In the genomic region with DNA sequence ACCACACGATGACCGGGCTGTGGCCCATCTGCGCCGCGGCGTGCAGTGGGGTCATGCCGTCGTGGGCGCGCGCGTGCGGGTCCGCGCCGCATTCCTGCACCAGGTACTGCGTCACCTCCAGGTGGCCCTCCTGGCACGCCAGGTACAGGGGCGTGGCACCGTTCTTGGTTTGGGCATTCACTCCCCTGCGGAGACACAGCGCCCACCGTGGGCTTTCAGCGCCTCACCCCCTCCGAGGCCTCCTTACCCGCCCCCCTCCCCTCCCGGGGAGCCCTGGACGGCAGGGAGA, we compare ENCODE assay signal across 1 cellular context.
TF ChIP-seq lines count a peak whose summit lies in the region.

No MANE protein-coding gene starts in this region.

TF ChIP-seq in K562, 482 proteins besides CTCF, POLR2A, EP300 and RAD21:
- TF ChIP-seq CTBP1 (IDR thresholded peaks at IDR 0.05; ENCODE audit: borderline replicate concordance) = peak; percentile 30; the same call in 1 of the 2 replicates
- TF ChIP-seq, protein P1, sequence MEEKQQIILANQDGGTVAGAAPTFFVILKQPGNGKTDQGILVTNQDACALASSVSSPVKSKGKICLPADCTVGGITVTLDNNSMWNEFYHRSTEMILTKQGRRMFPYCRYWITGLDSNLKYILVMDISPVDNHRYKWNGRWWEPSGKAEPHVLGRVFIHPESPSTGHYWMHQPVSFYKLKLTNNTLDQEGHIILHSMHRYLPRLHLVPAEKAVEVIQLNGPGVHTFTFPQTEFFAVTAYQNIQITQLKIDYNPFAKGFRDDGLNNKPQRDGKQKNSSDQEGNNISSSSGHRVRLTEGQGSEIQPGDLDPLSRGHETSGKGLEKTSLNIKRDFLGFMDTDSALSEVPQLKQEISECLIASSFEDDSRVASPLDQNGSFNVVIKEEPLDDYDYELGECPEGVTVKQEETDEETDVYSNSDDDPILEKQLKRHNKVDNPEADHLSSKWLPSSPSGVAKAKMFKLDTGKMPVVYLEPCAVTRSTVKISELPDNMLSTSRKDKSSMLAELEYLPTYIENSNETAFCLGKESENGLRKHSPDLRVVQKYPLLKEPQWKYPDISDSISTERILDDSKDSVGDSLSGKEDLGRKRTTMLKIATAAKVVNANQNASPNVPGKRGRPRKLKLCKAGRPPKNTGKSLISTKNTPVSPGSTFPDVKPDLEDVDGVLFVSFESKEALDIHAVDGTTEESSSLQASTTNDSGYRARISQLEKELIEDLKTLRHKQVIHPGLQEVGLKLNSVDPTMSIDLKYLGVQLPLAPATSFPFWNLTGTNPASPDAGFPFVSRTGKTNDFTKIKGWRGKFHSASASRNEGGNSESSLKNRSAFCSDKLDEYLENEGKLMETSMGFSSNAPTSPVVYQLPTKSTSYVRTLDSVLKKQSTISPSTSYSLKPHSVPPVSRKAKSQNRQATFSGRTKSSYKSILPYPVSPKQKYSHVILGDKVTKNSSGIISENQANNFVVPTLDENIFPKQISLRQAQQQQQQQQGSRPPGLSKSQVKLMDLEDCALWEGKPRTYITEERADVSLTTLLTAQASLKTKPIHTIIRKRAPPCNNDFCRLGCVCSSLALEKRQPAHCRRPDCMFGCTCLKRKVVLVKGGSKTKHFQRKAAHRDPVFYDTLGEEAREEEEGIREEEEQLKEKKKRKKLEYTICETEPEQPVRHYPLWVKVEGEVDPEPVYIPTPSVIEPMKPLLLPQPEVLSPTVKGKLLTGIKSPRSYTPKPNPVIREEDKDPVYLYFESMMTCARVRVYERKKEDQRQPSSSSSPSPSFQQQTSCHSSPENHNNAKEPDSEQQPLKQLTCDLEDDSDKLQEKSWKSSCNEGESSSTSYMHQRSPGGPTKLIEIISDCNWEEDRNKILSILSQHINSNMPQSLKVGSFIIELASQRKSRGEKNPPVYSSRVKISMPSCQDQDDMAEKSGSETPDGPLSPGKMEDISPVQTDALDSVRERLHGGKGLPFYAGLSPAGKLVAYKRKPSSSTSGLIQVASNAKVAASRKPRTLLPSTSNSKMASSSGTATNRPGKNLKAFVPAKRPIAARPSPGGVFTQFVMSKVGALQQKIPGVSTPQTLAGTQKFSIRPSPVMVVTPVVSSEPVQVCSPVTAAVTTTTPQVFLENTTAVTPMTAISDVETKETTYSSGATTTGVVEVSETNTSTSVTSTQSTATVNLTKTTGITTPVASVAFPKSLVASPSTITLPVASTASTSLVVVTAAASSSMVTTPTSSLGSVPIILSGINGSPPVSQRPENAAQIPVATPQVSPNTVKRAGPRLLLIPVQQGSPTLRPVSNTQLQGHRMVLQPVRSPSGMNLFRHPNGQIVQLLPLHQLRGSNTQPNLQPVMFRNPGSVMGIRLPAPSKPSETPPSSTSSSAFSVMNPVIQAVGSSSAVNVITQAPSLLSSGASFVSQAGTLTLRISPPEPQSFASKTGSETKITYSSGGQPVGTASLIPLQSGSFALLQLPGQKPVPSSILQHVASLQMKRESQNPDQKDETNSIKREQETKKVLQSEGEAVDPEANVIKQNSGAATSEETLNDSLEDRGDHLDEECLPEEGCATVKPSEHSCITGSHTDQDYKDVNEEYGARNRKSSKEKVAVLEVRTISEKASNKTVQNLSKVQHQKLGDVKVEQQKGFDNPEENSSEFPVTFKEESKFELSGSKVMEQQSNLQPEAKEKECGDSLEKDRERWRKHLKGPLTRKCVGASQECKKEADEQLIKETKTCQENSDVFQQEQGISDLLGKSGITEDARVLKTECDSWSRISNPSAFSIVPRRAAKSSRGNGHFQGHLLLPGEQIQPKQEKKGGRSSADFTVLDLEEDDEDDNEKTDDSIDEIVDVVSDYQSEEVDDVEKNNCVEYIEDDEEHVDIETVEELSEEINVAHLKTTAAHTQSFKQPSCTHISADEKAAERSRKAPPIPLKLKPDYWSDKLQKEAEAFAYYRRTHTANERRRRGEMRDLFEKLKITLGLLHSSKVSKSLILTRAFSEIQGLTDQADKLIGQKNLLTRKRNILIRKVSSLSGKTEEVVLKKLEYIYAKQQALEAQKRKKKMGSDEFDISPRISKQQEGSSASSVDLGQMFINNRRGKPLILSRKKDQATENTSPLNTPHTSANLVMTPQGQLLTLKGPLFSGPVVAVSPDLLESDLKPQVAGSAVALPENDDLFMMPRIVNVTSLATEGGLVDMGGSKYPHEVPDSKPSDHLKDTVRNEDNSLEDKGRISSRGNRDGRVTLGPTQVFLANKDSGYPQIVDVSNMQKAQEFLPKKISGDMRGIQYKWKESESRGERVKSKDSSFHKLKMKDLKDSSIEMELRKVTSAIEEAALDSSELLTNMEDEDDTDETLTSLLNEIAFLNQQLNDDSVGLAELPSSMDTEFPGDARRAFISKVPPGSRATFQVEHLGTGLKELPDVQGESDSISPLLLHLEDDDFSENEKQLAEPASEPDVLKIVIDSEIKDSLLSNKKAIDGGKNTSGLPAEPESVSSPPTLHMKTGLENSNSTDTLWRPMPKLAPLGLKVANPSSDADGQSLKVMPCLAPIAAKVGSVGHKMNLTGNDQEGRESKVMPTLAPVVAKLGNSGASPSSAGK (IDR thresholded peaks at IDR 0.05) = peak; percentile 52
- TF ChIP-seq KDM2B (CRISPR knock-in tag; IDR thresholded peaks at IDR 0.05) = 0 out of 2 replicates have a peak, but pooled peaks have one; percentile 64
- TF ChIP-seq, protein P2, sequence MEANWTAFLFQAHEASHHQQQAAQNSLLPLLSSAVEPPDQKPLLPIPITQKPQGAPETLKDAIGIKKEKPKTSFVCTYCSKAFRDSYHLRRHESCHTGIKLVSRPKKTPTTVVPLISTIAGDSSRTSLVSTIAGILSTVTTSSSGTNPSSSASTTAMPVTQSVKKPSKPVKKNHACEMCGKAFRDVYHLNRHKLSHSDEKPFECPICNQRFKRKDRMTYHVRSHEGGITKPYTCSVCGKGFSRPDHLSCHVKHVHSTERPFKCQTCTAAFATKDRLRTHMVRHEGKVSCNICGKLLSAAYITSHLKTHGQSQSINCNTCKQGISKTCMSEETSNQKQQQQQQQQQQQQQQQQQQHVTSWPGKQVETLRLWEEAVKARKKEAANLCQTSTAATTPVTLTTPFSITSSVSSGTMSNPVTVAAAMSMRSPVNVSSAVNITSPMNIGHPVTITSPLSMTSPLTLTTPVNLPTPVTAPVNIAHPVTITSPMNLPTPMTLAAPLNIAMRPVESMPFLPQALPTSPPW (CRISPR knock-in tag; IDR thresholded peaks at IDR 0.05) = 0 out of 2 replicates have a peak, but pooled peaks have one; percentile 15
- TF ChIP-seq, protein P3, sequence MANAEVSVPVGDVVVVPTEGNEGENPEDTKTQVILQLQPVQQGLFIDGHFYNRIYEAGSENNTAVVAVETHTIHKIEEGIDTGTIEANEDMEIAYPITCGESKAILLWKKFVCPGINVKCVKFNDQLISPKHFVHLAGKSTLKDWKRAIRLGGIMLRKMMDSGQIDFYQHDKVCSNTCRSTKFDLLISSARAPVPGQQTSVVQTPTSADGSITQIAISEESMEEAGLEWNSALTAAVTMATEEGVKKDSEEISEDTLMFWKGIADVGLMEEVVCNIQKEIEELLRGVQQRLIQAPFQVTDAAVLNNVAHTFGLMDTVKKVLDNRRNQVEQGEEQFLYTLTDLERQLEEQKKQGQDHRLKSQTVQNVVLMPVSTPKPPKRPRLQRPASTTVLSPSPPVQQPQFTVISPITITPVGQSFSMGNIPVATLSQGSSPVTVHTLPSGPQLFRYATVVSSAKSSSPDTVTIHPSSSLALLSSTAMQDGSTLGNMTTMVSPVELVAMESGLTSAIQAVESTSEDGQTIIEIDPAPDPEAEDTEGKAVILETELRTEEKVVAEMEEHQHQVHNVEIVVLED (CRISPR knock-in tag; IDR thresholded peaks at IDR 0.05) = 0 out of 2 replicates have a peak, but pooled peaks have one; percentile 19
- TF ChIP-seq MAZ (CRISPR knock-in tag; conservative IDR thresholded peaks at IDR 0.05 in 1 of 2, IDR thresholded peaks at IDR 0.05 in 1 of 2) = 0 out of 4 replicates have a peak, but pooled peaks of 1 of the 2 experiments have one; percentile 50
- TF ChIP-seq, protein P4, sequence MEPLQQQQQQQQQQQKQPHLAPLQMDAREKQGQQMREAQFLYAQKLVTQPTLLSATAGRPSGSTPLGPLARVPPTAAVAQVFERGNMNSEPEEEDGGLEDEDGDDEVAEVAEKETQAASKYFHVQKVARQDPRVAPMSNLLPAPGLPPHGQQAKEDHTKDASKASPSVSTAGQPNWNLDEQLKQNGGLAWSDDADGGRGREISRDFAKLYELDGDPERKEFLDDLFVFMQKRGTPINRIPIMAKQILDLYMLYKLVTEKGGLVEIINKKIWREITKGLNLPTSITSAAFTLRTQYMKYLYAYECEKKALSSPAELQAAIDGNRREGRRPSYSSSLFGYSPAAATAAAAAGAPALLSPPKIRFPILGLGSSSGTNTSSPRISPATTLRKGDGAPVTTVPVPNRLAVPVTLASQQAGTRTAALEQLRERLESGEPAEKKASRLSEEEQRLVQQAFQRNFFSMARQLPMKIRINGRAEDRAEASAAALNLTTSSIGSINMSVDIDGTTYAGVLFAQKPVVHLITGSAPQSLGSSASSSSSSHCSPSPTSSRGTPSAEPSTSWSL (CRISPR knock-in tag; IDR thresholded peaks at IDR 0.05; ENCODE audit: borderline replicate concordance) = 0 out of 2 replicates have a peak, but pooled peaks have one; percentile 19
- TF ChIP-seq, protein P5, sequence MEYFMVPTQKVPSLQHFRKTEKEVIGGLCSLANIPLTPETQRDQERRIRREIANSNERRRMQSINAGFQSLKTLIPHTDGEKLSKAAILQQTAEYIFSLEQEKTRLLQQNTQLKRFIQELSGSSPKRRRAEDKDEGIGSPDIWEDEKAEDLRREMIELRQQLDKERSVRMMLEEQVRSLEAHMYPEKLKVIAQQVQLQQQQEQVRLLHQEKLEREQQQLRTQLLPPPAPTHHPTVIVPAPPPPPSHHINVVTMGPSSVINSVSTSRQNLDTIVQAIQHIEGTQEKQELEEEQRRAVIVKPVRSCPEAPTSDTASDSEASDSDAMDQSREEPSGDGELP (CRISPR knock-in tag; IDR thresholded peaks at IDR 0.05; ENCODE audit: borderline replicate concordance) = 0 out of 2 replicates have a peak, but pooled peaks have one; percentile 4
- TF ChIP-seq NCOA6 (IDR thresholded peaks at IDR 0.05) = peak; percentile 57; the same call in 1 of the 2 replicates
- peak; percentile 49; the same call in 1 of the 2 replicates for TF ChIP-seq CXXC5 (CRISPR knock-in tag; IDR thresholded peaks at IDR 0.05)
- TF ChIP-seq L3MBTL2 (IDR thresholded peaks at IDR 0.05) = peak; percentile 30; the same call in 1 of the 2 replicates
